8 cellular contexts compared by ENCODE assay signal in genomic region chr12:22100952-22101748, GRCh38. TPM values are rescaled to one million over a fixed set of nuclear protein-coding genes. Genes with fewer than 3 reads are reported as not detected.
DNase-seq lines count a peak whose midpoint lies in the region; ATAC-seq, FAIRE-seq and TF ChIP-seq lines count a peak whose summit lies in the region.

No MANE protein-coding gene starts in this region.

- H3K4me1 ChIP-seq in OCI-LY3 (ENCODE audit: low read length) (peaks cover 38% of the 10 kb centered on the region), GM12878 (ENCODE audit: control insufficient read depth, insufficient read depth, low read length) (peaks cover 2% of the 10 kb centered on the region; the same call in 1 of the 2 replicates)

- in situ Hi-C loops in GM12878 (cut with MboI): loop anchor here (10.0 kb wide), 1 partner anchor 344 kb away; no protein-coding TSS in a partner anchor

- H3K79me2 ChIP-seq in OCI-LY3 (ENCODE audit: low read length) (no peaks in the 10 kb centered on the region), GM12878 (ENCODE audit: control insufficient read depth, insufficient read depth, low read length) (no peaks in the 10 kb centered on the region)

- no peak for TF ChIP-seq POLR2A in GM18505 (IDR thresholded peaks at IDR 0.05; ENCODE audit: borderline replicate concordance, extremely low read depth, insufficient read depth, insufficient read length)
- no peak for TF ChIP-seq POLR2A in GM12878 (IDR thresholded peaks at IDR 0.05; ENCODE audit: low read depth, low read length)

- CTCF ChIA-PET in GM12878 (lab: Yijun Ruan, JAX): interaction anchor here (0.6 to 3.3 kb wide), 16 partner anchors 13 to 671 kb away, joined by 3 to 21 read pairs (median 3); no protein-coding TSS in a partner anchor

- POLR2A ChIA-PET in GM12878 (lab: Charles Lee): no interaction called here

- H3K9me3 ChIP-seq in OCI-LY3 (ENCODE audit: insufficient read depth, low read length) (peaks cover 4% of the 10 kb centered on the region; the same call in 1 of the 2 replicates), GM12878 (replicated peaks; ENCODE audit: control insufficient read depth, insufficient read depth, low read length) (no peaks in the 10 kb centered on the region)

- H3K27ac Mint-ChIP-seq in stimulated activated effector memory CD8-positive, alpha-beta T cell treated with anti-CD3 and anti-CD28 coated beads, Interleukin-12 subunit alpha, Interleukin-12 subunit beta, amount 100 ng/mL, for 72 hours: no peak overlapping the region

- TF ChIP-seq EP300 in GM12878 (IDR thresholded peaks at IDR 0.05; ENCODE audit: borderline replicate concordance in 1 of 2, control insufficient read depth in 1 of 2, low read depth in 2 of 2, low read length in 2 of 2): no peak

- H3K4me3 ChIP-seq in OCI-LY3 (ENCODE audit: low read length) (peak overlapping the region; percentile 28; the same call in 1 of the 2 replicates), GM12878 (no peak overlapping the region)

- H3K4me3 Mint-ChIP-seq in stimulated activated effector memory CD8-positive, alpha-beta T cell treated with anti-CD3 and anti-CD28 coated beads, Interleukin-12 subunit alpha, Interleukin-12 subunit beta, amount 100 ng/mL, for 72 hours: no peak overlapping the region

- peak overlapping the region; percentile 70 for H3K4me2 ChIP-seq in OCI-LY3 (ENCODE audit: low read length)
- no peak overlapping the region for H3K4me2 ChIP-seq in GM12878 (ENCODE audit: control insufficient read depth, insufficient read depth)

- peak; percentile 79 for TF ChIP-seq CTCF in OCI-LY3 (IDR thresholded peaks at IDR 0.05; ENCODE audit: low read depth, low read length)
- peak; percentile 49 to 58 (median 56); a peak in 5 of 6 replicates for TF ChIP-seq CTCF in GM12878 (IDR thresholded peaks at IDR 0.05 in 2 of 3, conservative IDR thresholded peaks at IDR 0.05 in 1 of 3; ENCODE audit: control insufficient read depth in 2 of 3, extremely low read depth in 1 of 3, insufficient read depth in 1 of 3, low read depth in 3 of 3, low read length in 3 of 3)

- peak overlapping the region; percentile 81 for H3K27ac ChIP-seq in OCI-LY3 (ENCODE audit: low read length)
- no peak overlapping the region for H3K27ac ChIP-seq in GM12878 (ENCODE audit: control insufficient read depth, insufficient read depth)

- SMC1A ChIA-PET in GM12878 (lab: Charles Lee; ENCODE audit: uncharacterized antibody, unreplicated experiment): interaction anchor here (0.7 to 1.2 kb wide), 3 partner anchors 73 to 458 kb away, joined by 3 to 4 read pairs (median 3); no protein-coding TSS in a partner anchor

- ATAC-seq in GM18505 (IDR thresholded peaks at IDR 0.05; ENCODE audit: unreplicated experiment) (peak; percentile 60), HG03025 (IDR thresholded peaks at IDR 0.05; ENCODE audit: low FRiP score, unreplicated experiment) (peak; percentile 70), GM12878 (peak; percentile 86)
- ATAC-seq in stimulated activated effector memory CD8-positive, alpha-beta T cell treated with anti-CD3 and anti-CD28 coated beads, Interleukin-12 subunit alpha, Interleukin-12 subunit beta, amount 100 ng/mL, for 72 hours: peak; percentile 75

- no peaks in the 10 kb centered on the region for H3K36me3 Mint-ChIP-seq in stimulated activated effector memory CD8-positive, alpha-beta T cell treated with anti-CD3 and anti-CD28 coated beads, Interleukin-12 subunit alpha, Interleukin-12 subunit beta, amount 100 ng/mL, for 72 hours

- DNase-seq in Ammon's horn (ENCODE audit: low spot score) (peak; percentile 48), GM12878 (ENCODE audit: low read depth, low spot score) (peak; percentile 13), islet precursor cell (peak; percentile 80), OCI-M2 (lab: John Stamatoyannopoulos, UW; ENCODE audit: unreplicated experiment) (no peak)
- DNase-seq in stimulated activated effector memory CD8-positive, alpha-beta T cell treated with anti-CD3 and anti-CD28 coated beads, Interleukin-12 subunit alpha, Interleukin-12 subunit beta, amount 100 ng/mL, for 72 hours (ENCODE audit: low spot score in 2 of 2): no peak

- 38% methylated on average over 6 of the region's 6 CpGs for WGBS in GM12878 (ENCODE audit: insufficient coverage, insufficient replicate concordance, low lambda C conversion rate, missing lambda C conversion rate)

- H3K4me1 Mint-ChIP-seq in stimulated activated effector memory CD8-positive, alpha-beta T cell treated with anti-CD3 and anti-CD28 coated beads, Interleukin-12 subunit alpha, Interleukin-12 subunit beta, amount 100 ng/mL, for 72 hours: no peaks in the 10 kb centered on the region

- FAIRE-seq in GM12878 (lab: Jason Lieb, UNC): no peak

- H3K36me3 ChIP-seq in OCI-LY3 (replicated peaks; ENCODE audit: low read depth, low read length): no peaks in the 10 kb centered on the region
- H3K36me3 ChIP-seq in GM12878 (ENCODE audit: control insufficient read depth in 2 of 2, insufficient read depth in 2 of 2, low read length in 1 of 2): no peaks in the 10 kb centered on the region

- TF ChIP-seq RAD21 in GM12878 (IDR thresholded peaks at IDR 0.05; ENCODE audit: insufficient read depth, low read depth, low read length): peak; percentile 63

- peak overlapping the region; percentile 58; the same call in 1 of the 2 replicates for H3K9ac ChIP-seq in OCI-LY3 (ENCODE audit: low read length)
- H3K9ac ChIP-seq in GM12878 (ENCODE audit: control insufficient read depth, insufficient read depth, low read length): no peak overlapping the region

- RAD21 ChIA-PET in GM12878 (lab: Charles Lee; ENCODE audit: unreplicated experiment): interaction anchor here (0.5 to 2.3 kb wide), 2 partner anchors 156 to 342 kb away, joined by 3 to 8 read pairs; no protein-coding TSS in a partner anchor

- intact Hi-C loops in GM12878 (cut with micrococcal nuclease; ENCODE audit: unreplicated experiment): loop anchor here (1.0 to 5.0 kb wide), 3 partner anchors 234 to 356 kb away; no protein-coding TSS in a partner anchor

- H2AFZ ChIP-seq in OCI-LY3 (ENCODE audit: low read depth, low read length): peak overlapping the region; percentile 56
- H2AFZ ChIP-seq in GM12878 (ENCODE audit: control insufficient read depth, low read depth, low read length): no peak overlapping the region

- H3K27me3 ChIP-seq in OCI-LY3 (ENCODE audit: low read depth, low read length) (no peaks in the 10 kb centered on the region), GM12878 (replicated peaks in 1 of 2; ENCODE audit: control insufficient read depth in 2 of 2, insufficient read depth in 2 of 2, low read length in 1 of 2) (no peaks in the 10 kb centered on the region)

- no peaks in the 10 kb centered on the region for H3K9me3 Mint-ChIP-seq in stimulated activated effector memory CD8-positive, alpha-beta T cell treated with anti-CD3 and anti-CD28 coated beads, Interleukin-12 subunit alpha, Interleukin-12 subunit beta, amount 100 ng/mL, for 72 hours

- H4K20me1 ChIP-seq in OCI-LY3 (ENCODE audit: insufficient read depth, low read length) (no peaks in the 10 kb centered on the region), GM12878 (ENCODE audit: control insufficient read depth, insufficient read depth) (no peaks in the 10 kb centered on the region)

- BruUV-seq in GM12878 (replicated peaks; lab: Mats Ljungman, UMichigan): no TSS peak

TF ChIP-seq in GM12878, 131 proteins besides CTCF, POLR2A, EP300 and RAD21 (continues in another document):
- TF ChIP-seq ZZZ3 (IDR thresholded peaks at IDR 0.05; ENCODE audit: control insufficient read depth, insufficient read length, low read depth) (no peak), PML (IDR thresholded peaks at IDR 0.05; ENCODE audit: low read length) (no peak), SMC3 (IDR thresholded peaks at IDR 0.05; ENCODE audit: borderline replicate concordance, low read length) (peak; percentile 78; the same call in 1 of the 2 replicates), YY1 (IDR thresholded peaks at IDR 0.05; ENCODE audit: low read depth, low read length) (peak; percentile 64; the same call in 1 of the 2 replicates)
- TF ChIP-seq, protein P1, sequence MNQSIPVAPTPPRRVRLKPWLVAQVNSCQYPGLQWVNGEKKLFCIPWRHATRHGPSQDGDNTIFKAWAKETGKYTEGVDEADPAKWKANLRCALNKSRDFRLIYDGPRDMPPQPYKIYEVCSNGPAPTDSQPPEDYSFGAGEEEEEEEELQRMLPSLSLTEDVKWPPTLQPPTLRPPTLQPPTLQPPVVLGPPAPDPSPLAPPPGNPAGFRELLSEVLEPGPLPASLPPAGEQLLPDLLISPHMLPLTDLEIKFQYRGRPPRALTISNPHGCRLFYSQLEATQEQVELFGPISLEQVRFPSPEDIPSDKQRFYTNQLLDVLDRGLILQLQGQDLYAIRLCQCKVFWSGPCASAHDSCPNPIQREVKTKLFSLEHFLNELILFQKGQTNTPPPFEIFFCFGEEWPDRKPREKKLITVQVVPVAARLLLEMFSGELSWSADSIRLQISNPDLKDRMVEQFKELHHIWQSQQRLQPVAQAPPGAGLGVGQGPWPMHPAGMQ (IDR thresholded peaks at IDR 0.05; ENCODE audit: borderline replicate concordance): no peak

RNA-seq across cellular contexts. Expression of gene CMAS, which starts 55.1 kb away (rescaled TPM):
- total RNA-seq in GM12878 (2013; cell fraction: nucleolus; rRNA removed): 9.0 and 13.0 TPM in 2 replicates
- total RNA-seq in GM12878 (2014; rRNA removed): 24.2 and 28.5 TPM in 2 replicates
- total RNA-seq in GM12878 (2014; rRNA removed; fragmentation: Illumina TruSeq; extraction: Trizol): 26.7 TPM in 2 replicates
- total RNA-seq in GM12878 (2021): 31.4 and 34.6 TPM in 2 replicates
- 25.6 TPM for polyA plus RNA-seq in GM12878 (2011; ENCODE audit: low read depth)
- 30.3 and 43.4 TPM in 2 replicates for polyA plus RNA-seq in GM12878 (2011; rRNA removed)
- 8.9 and 9.0 TPM in 2 replicates for polyA plus RNA-seq in GM12878 (2011; cell fraction: cytosol; rRNA removed)
- polyA plus RNA-seq in GM12878 (2011; cell fraction: nucleus; rRNA removed): 10.9 and 12.1 TPM in 2 replicates
- 29.1 and 38.4 TPM in 2 replicates for polyA plus RNA-seq in GM12878 (2012)
- 31.6 and 42.0 TPM in 2 replicates for polyA plus RNA-seq in GM12878 (2014; fragmentation: Illumina TruSeq; extraction: Trizol)
- polyA plus RNA-seq in GM12878 (2014; fragmentation: Nextera tagmentation; extraction: Ambion mirVana): 10 to 100 TPM; 12.9 to 25.7 TPM
- polyA plus RNA-seq in GM12878 (2014; rRNA removed): 37.6 and 41.4 TPM in 2 replicates
- 10 to 100 TPM; 65.0 to 73.2 TPM for polyA plus RNA-seq in GM12878 (2016; fragmentation: Nextera tagmentation; extraction: Ambion mirVana)
- 4.7 and 5.2 TPM in 2 replicates for polyA minus RNA-seq in GM12878 (2011; rRNA and poly(A)+ RNA removed)
- polyA minus RNA-seq in GM12878 (2011; cell fraction: cytosol; rRNA and poly(A)+ RNA removed): 4.5 and 5.5 TPM in 2 replicates
- polyA minus RNA-seq in GM12878 (2011; cell fraction: nucleus; rRNA and poly(A)+ RNA removed): 2.5 and 6.3 TPM in 2 replicates

Comparison
In these comparisons a context has a peak if more than half of its experiments do, and no peak if none do; other contexts are left out.
1. DNase-seq: peak in Ammon's horn (single experiment), GM12878 (single experiment) and islet precursor cell (single experiment); none in stimulated activated effector memory CD8-positive, alpha-beta T cell treated with anti-CD3 and anti-CD28 coated beads, Interleukin-12 subunit alpha, Interleukin-12 subunit beta, amount 100 ng/mL, for 72 hours (0 of 2) and OCI-M2 (single experiment).
2. Peak in every context shown above with its lines, with median percentiles within 50 percentile points of each other: ATAC-seq.